In genomic region chr11:12687216-12687623, GRCh38 we compare ENCODE assay signal across 1 cellular context.
A peak's percentile ranks its signal among the peaks of the same experiment; 100 is the strongest.
TF ChIP-seq lines count a peak whose summit lies in the region.

No MANE protein-coding gene starts in this region.

TF ChIP-seq in K562, 482 proteins besides CTCF, POLR2A, EP300 and RAD21:
- 0 out of 2 replicates have a peak, but pooled peaks have one; percentile 12 for TF ChIP-seq MTA2 (IDR thresholded peaks at IDR 0.05; ENCODE audit: low read depth)
- peak; percentile 29; the same call in 1 of the 2 replicates for TF ChIP-seq CTBP1 (IDR thresholded peaks at IDR 0.05; ENCODE audit: borderline replicate concordance)
- TF ChIP-seq HDAC2 (IDR thresholded peaks at IDR 0.05), result peak; percentile 70; the same call in 1 of the 2 replicates
- peak; percentile 91 for TF ChIP-seq BCOR (IDR thresholded peaks at IDR 0.05)
- TF ChIP-seq DPF2 (IDR thresholded peaks at IDR 0.05), result peak; percentile 73
- TF ChIP-seq XRCC3 (IDR thresholded peaks at IDR 0.05), result no peak
- TF ChIP-seq DLX4 (CRISPR knock-in tag; IDR thresholded peaks at IDR 0.05), result no peak
- TF ChIP-seq RAD51 (IDR thresholded peaks at IDR 0.05; ENCODE audit: borderline replicate concordance, low read depth), result no peak
- TF ChIP-seq HMG20A (CRISPR knock-in tag; conservative IDR thresholded peaks at IDR 0.05), result no peak
- TF ChIP-seq TCF3 (CRISPR knock-in tag; IDR thresholded peaks at IDR 0.05), result peak; percentile 60
- TF ChIP-seq KLF13 (tag; IDR thresholded peaks at IDR 0.05; ENCODE audit: borderline replicate concordance, low read depth), result no peak
- peak; percentile 83 for TF ChIP-seq CBFA2T3 (IDR thresholded peaks at IDR 0.05)
- TF ChIP-seq SMARCB1 (IDR thresholded peaks at IDR 0.05; ENCODE audit: insufficient read length, low read depth), result no peak
- peak; percentile 76; the same call in 1 of the 2 replicates for TF ChIP-seq SMARCA4 (IDR thresholded peaks at IDR 0.05)
- peak; percentile 82 for TF ChIP-seq ARID1B (IDR thresholded peaks at IDR 0.05)
- no peak for TF ChIP-seq RBM34 (IDR thresholded peaks at IDR 0.05; ENCODE audit: borderline replicate concordance, insufficient read depth, low read length)
- TF ChIP-seq SMARCA5 (IDR thresholded peaks at IDR 0.05), result peak; percentile 60; the same call in 1 of the 2 replicates
- TF ChIP-seq CHAMP1 (IDR thresholded peaks at IDR 0.05), result no peak
- TF ChIP-seq KDM1A (IDR thresholded peaks at IDR 0.05), result peak; percentile 67 to 82
- no peak for TF ChIP-seq SP1 (CRISPR knock-in tag; IDR thresholded peaks at IDR 0.05)
- 0 out of 2 replicates have a peak, but pooled peaks have one; percentile 23 for TF ChIP-seq FOSL1 (tag; conservative IDR thresholded peaks at IDR 0.05)
- peak; percentile 78 for TF ChIP-seq ADNP (tag; IDR thresholded peaks at IDR 0.05)
- TF ChIP-seq TAL1 (IDR thresholded peaks at IDR 0.05), result peak; percentile 64
- no peak for TF ChIP-seq CREB5 (CRISPR knock-in tag; IDR thresholded peaks at IDR 0.05)
- peak; percentile 78; the same call in 1 of the 2 replicates for TF ChIP-seq SMARCE1 (IDR thresholded peaks at IDR 0.05)
- no peak for TF ChIP-seq ZNF79 (CRISPR knock-in tag; IDR thresholded peaks at IDR 0.05; ENCODE audit: low read depth)
- 0 out of 2 replicates have a peak, but pooled peaks have one; percentile 35 for TF ChIP-seq PTBP1 (IDR thresholded peaks at IDR 0.05; ENCODE audit: low read depth, low read length)
- 0 out of 2 replicates have a peak, but pooled peaks have one; percentile 17 for TF ChIP-seq NFIC (IDR thresholded peaks at IDR 0.05)
- TF ChIP-seq KLF16 (IDR thresholded peaks at IDR 0.05), result peak; percentile 57; the same call in 1 of the 2 replicates
- TF ChIP-seq ZBTB17 (CRISPR knock-in tag; IDR thresholded peaks at IDR 0.05), result no peak
- no peak for TF ChIP-seq RFX7 (CRISPR knock-in tag; IDR thresholded peaks at IDR 0.05)
- TF ChIP-seq SNAPC5 (CRISPR knock-in tag; IDR thresholded peaks at IDR 0.05), result no peak
- TF ChIP-seq TEAD4 (IDR thresholded peaks at IDR 0.05; ENCODE audit: low read length), result peak; percentile 76
- TF ChIP-seq TEAD4 (CRISPR knock-in tag; IDR thresholded peaks at IDR 0.05; ENCODE audit: borderline replicate concordance), result no peak
- 0 out of 4 replicates have a peak, but pooled peaks of 1 of the 2 experiments have one; percentile 19 for TF ChIP-seq HDAC1 (IDR thresholded peaks at IDR 0.05)
- 0 out of 2 replicates have a peak, but pooled peaks have one; percentile 20 for TF ChIP-seq POLR2AphosphoS5 (IDR thresholded peaks at IDR 0.05; ENCODE audit: control insufficient read depth, insufficient read depth, low read depth, low read length)
- peak; percentile 49; the same call in 1 of the 2 replicates for TF ChIP-seq SOX6 (IDR thresholded peaks at IDR 0.05)
- TF ChIP-seq ATF7 (IDR thresholded peaks at IDR 0.05), result 0 out of 2 replicates have a peak, but pooled peaks have one; percentile 12
- no peak for TF ChIP-seq LEF1 (IDR thresholded peaks at IDR 0.05)
- TF ChIP-seq HCFC1 (IDR thresholded peaks at IDR 0.05; ENCODE audit: low read depth, low read length), result no peak
- TF ChIP-seq ZFP36 (IDR thresholded peaks at IDR 0.05; ENCODE audit: low read depth, low read length, partially characterized antibody), result peak; percentile 90
- TF ChIP-seq IRF1 (CRISPR knock-in tag; IDR thresholded peaks at IDR 0.05; ENCODE audit: borderline replicate concordance), result no peak
- TF ChIP-seq CCNT2 (IDR thresholded peaks at IDR 0.05; ENCODE audit: borderline replicate concordance, extremely low read depth, insufficient read length, low read depth, low read length), result peak; percentile 33
- peak; percentile 61 for TF ChIP-seq NCOR1 (IDR thresholded peaks at IDR 0.05)
- no peak for TF ChIP-seq STAG1 (CRISPR knock-in tag; IDR thresholded peaks at IDR 0.05; ENCODE audit: borderline replicate concordance)
- TF ChIP-seq ZBTB43 (CRISPR knock-in tag; IDR thresholded peaks at IDR 0.05), result no peak
- no peak for TF ChIP-seq HES1 (IDR thresholded peaks at IDR 0.05; ENCODE audit: low read depth)
- 0 out of 4 replicates have a peak, but pooled peaks of 1 of the 2 experiments have one; percentile 26 for TF ChIP-seq TBL1XR1 (IDR thresholded peaks at IDR 0.05; ENCODE audit: low read length in 2 of 2)
- no peak for TF ChIP-seq DDX20 (tag; IDR thresholded peaks at IDR 0.05; ENCODE audit: low read depth)
- peak in 1 of 2 experiments; percentile 12; a peak in 1 of 4 replicates for TF ChIP-seq RCOR1 (IDR thresholded peaks at IDR 0.05; ENCODE audit: borderline replicate concordance in 1 of 2, low read depth in 2 of 2, low read length in 2 of 2)
- peak; percentile 69 for TF ChIP-seq CBFA2T2 (conservative IDR thresholded peaks at IDR 0.05)
- TF ChIP-seq MEIS2 (IDR thresholded peaks at IDR 0.05; ENCODE audit: partially characterized antibody), result peak; percentile 79
- peak; percentile 31; the same call in 1 of the 2 replicates for TF ChIP-seq JUND (IDR thresholded peaks at IDR 0.05; ENCODE audit: borderline replicate concordance, low read depth, low read length)
- TF ChIP-seq JUND (tag; IDR thresholded peaks at IDR 0.05; ENCODE audit: borderline replicate concordance, low read depth, low read length), result no peak; the same call in 2 of the 3 replicates
- no peak for TF ChIP-seq MLLT1 (IDR thresholded peaks at IDR 0.05)
- TF ChIP-seq PKNOX1 (IDR thresholded peaks at IDR 0.05), result peak; percentile 45
- no peak for TF ChIP-seq PBX2 (CRISPR knock-in tag; IDR thresholded peaks at IDR 0.05; ENCODE audit: low read depth)
- TF ChIP-seq PBX2 (tag; conservative IDR thresholded peaks at IDR 0.05; ENCODE audit: low read depth), result peak; percentile 34; the same call in 1 of the 2 replicates
- TF ChIP-seq RBM25 (IDR thresholded peaks at IDR 0.05; ENCODE audit: low read depth, low read length, severe bottlenecking), result peak; percentile 95
TF ChIP-seq in K562: peak in this region for 34.
